Comparison of ENCODE assay signal across 32 cellular contexts in the genomic region with DNA sequence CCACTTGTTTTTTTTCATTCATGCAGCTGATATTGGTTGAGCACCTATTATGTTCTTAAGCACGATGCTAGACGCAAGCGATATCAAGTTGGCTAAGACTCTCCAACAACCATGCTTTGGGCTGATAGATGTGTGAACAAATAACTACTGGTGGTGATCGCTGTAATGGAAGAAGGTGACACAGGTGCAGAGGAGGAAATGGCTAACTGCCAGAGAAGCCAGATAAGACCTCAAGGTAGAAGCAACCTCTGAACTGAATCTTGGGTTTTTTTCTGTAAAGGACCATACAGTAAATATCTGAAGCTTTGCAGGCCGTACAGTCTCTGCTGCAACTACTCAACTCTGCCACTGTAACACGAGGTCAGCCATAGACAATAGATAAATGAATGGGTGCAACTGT.
"Had no signal": no experiment of that assay in that cellular context is flagged by ENCODE, and none has a peak within 500 bp of the region (broad histone marks: within the 10 kb centered on the region; RNA-seq: fewer than 3 reads in every experiment).

No MANE protein-coding gene starts in this region.

- H3K27ac Mint-ChIP-seq: activated CD4-positive, alpha-beta memory T cell treated with anti-CD3 and anti-CD28 coated beads for 36 hours; activated CD4-positive, alpha-beta T cell treated with anti-CD3 and anti-CD28 coated beads for 36 hours; activated CD4-positive, alpha-beta T cell treated with anti-CD3 and anti-CD28 coated beads, Interleukin-2, amount 10 ng/mL, durations not matched to agents 24 days and 14 days; activated CD8-positive, alpha-beta memory T cell treated with anti-CD3 and anti-CD28 coated beads, Interleukin-2, amount 10 ng/mL, durations not matched to agents 7 days and 5 days; activated CD8-positive, alpha-beta T cell treated with anti-CD3 and anti-CD28 coated beads, Interleukin-2, amount 10 ng/mL, durations not matched to agents 7 days and 5 days; activated naive CD4-positive, alpha-beta T cell treated with anti-CD3 and anti-CD28 coated beads, Interleukin-2, amount 10 ng/mL, durations not matched to agents 7 days and 5 days; activated naive CD4-positive, alpha-beta T cell treated with anti-CD3 and anti-CD28 coated beads, Interleukin-2, amount 50 U/mL, for 72 hours; activated naive CD8-positive, alpha-beta T cell treated with anti-CD3 and anti-CD28 coated beads, Interleukin-2, amount 10 ng/mL, durations not matched to agents 7 days and 5 days; activated T-cell treated with anti-CD3 and anti-CD28 coated beads, Interleukin-2, amount 50 U/mL, for 24 hours; activated T-cell treated with anti-CD3 and anti-CD28 coated beads, Interleukin-2, amount 50 U/mL, for 72 hours; endodermal cell had no signal

- H3K4me1 Mint-ChIP-seq: activated CD4-positive, alpha-beta T cell treated with anti-CD3 and anti-CD28 coated beads for 36 hours; activated CD4-positive, alpha-beta T cell treated with anti-CD3 and anti-CD28 coated beads, Interleukin-2, amount 10 ng/mL, durations not matched to agents 24 days and 14 days; activated CD8-positive, alpha-beta memory T cell treated with anti-CD3 and anti-CD28 coated beads, Interleukin-2, amount 10 ng/mL, durations not matched to agents 7 days and 5 days; activated naive CD4-positive, alpha-beta T cell treated with anti-CD3 and anti-CD28 coated beads, Interleukin-2, amount 10 ng/mL, durations not matched to agents 7 days and 5 days; activated naive CD8-positive, alpha-beta T cell treated with anti-CD3 and anti-CD28 coated beads, Interleukin-2, amount 10 ng/mL, durations not matched to agents 7 days and 5 days had no signal

- H3K9me3 Mint-ChIP-seq: activated CD4-positive, alpha-beta memory T cell treated with anti-CD3 and anti-CD28 coated beads for 36 hours; activated CD4-positive, alpha-beta T cell treated with anti-CD3 and anti-CD28 coated beads, Interleukin-2, amount 10 ng/mL, durations not matched to agents 24 days and 14 days; activated naive CD4-positive, alpha-beta T cell treated with anti-CD3 and anti-CD28 coated beads, Interleukin-2, amount 10 ng/mL, durations not matched to agents 7 days and 5 days; activated naive CD8-positive, alpha-beta T cell treated with anti-CD3 and anti-CD28 coated beads, Interleukin-2, amount 10 ng/mL, durations not matched to agents 7 days and 5 days; activated T-cell treated with anti-CD3 and anti-CD28 coated beads, Interleukin-2, amount 50 U/mL, for 24 hours; activated T-cell treated with anti-CD3 and anti-CD28 coated beads, Interleukin-2, amount 50 U/mL, for 72 hours; endodermal cell had no signal

- H3K36me3 Mint-ChIP-seq: activated CD4-positive, alpha-beta memory T cell treated with anti-CD3 and anti-CD28 coated beads for 36 hours; activated CD8-positive, alpha-beta memory T cell treated with anti-CD3 and anti-CD28 coated beads, Interleukin-2, amount 10 ng/mL, durations not matched to agents 7 days and 5 days; activated naive CD4-positive, alpha-beta T cell treated with anti-CD3 and anti-CD28 coated beads, Interleukin-2, amount 10 ng/mL, durations not matched to agents 7 days and 5 days; activated naive CD4-positive, alpha-beta T cell treated with anti-CD3 and anti-CD28 coated beads, Interleukin-2, amount 50 U/mL, for 72 hours; activated naive CD8-positive, alpha-beta T cell treated with anti-CD3 and anti-CD28 coated beads, Interleukin-2, amount 10 ng/mL, durations not matched to agents 7 days and 5 days had no signal

- H3K36me3 ChIP-seq: ascending aorta, brain microvascular endothelial cell, esophagus muscularis mucosa, gastrocnemius medialis, heart left ventricle had no signal

- H3K4me3 ChIP-seq: ascending aorta, esophagus muscularis mucosa, gastrocnemius medialis, heart left ventricle had no signal

- FAIRE-seq: bronchial epithelial cell, colon had no signal

- H3K4me1 ChIP-seq: ascending aorta, esophagus muscularis mucosa, foreskin keratinocyte, gastrocnemius medialis, heart left ventricle had no signal

- H3K27ac ChIP-seq: ascending aorta, brain microvascular endothelial cell, esophagus muscularis mucosa, foreskin keratinocyte, gastrocnemius medialis, heart left ventricle had no signal

- DNase-seq: activated CD4-positive, alpha-beta memory T cell treated with anti-CD3 and anti-CD28 coated beads for 36 hours; activated CD4-positive, alpha-beta T cell treated with anti-CD3 and anti-CD28 coated beads for 36 hours; activated CD4-positive, alpha-beta T cell treated with anti-CD3 and anti-CD28 coated beads, Interleukin-2, amount 10 ng/mL, durations not matched to agents 24 days and 14 days; activated CD4-positive, CD25-positive, alpha-beta regulatory T cell; activated CD4-positive, CD25-positive, alpha-beta regulatory T cell treated with anti-CD3 and anti-CD28 coated beads, Interleukin-2, amount 50 U/mL, for 72 hours; activated CD8-positive, alpha-beta memory T cell treated with anti-CD3 and anti-CD28 coated beads, Interleukin-2, amount 10 ng/mL, durations not matched to agents 7 days and 5 days; activated CD8-positive, alpha-beta memory T cell treated with anti-CD3 and anti-CD28 coated beads, Interleukin-2, amount 50 U/mL, for 4 hours; activated CD8-positive, alpha-beta T cell treated with anti-CD3 and anti-CD28 coated beads, Interleukin-2, amount 10 ng/mL, durations not matched to agents 7 days and 5 days; activated gamma-delta T cell; activated naive CD4-positive, alpha-beta T cell; activated naive CD4-positive, alpha-beta T cell treated with anti-CD3 and anti-CD28 coated beads, Interleukin-2, amount 10 ng/mL, durations not matched to agents 7 days and 5 days; activated naive CD8-positive, alpha-beta T cell treated with anti-CD3 and anti-CD28 coated beads, Interleukin-2, amount 10 ng/mL, durations not matched to agents 7 days and 5 days; activated T-cell treated with anti-CD3 and anti-CD28 coated beads for 4 hours; activated T-cell treated with anti-CD3 and anti-CD28 coated beads, Interleukin-2, amount 50 U/mL, for 24 hours; activated T-cell treated with anti-CD3 and anti-CD28 coated beads, Interleukin-2, amount 50 U/mL, for 72 hours; brain microvascular endothelial cell; caudate nucleus; cortex of kidney; dermis blood vessel endothelial cell; effector CD8-positive, alpha-beta T cell; endodermal cell; erythroblast; foreskin keratinocyte; gastrocnemius medialis; glutamatergic neuron; heart left ventricle; T-helper 2 cell had no signal

- H3K4me3 Mint-ChIP-seq: activated CD4-positive, alpha-beta memory T cell treated with anti-CD3 and anti-CD28 coated beads for 36 hours; activated CD4-positive, alpha-beta T cell treated with anti-CD3 and anti-CD28 coated beads for 36 hours; activated CD4-positive, alpha-beta T cell treated with anti-CD3 and anti-CD28 coated beads, Interleukin-2, amount 10 ng/mL, durations not matched to agents 24 days and 14 days; activated CD8-positive, alpha-beta memory T cell treated with anti-CD3 and anti-CD28 coated beads, Interleukin-2, amount 10 ng/mL, durations not matched to agents 7 days and 5 days; activated CD8-positive, alpha-beta T cell treated with anti-CD3 and anti-CD28 coated beads, Interleukin-2, amount 10 ng/mL, durations not matched to agents 7 days and 5 days; activated naive CD4-positive, alpha-beta T cell treated with anti-CD3 and anti-CD28 coated beads, Interleukin-2, amount 10 ng/mL, durations not matched to agents 7 days and 5 days; activated naive CD8-positive, alpha-beta T cell treated with anti-CD3 and anti-CD28 coated beads, Interleukin-2, amount 10 ng/mL, durations not matched to agents 7 days and 5 days; activated T-cell treated with anti-CD3 and anti-CD28 coated beads, Interleukin-2, amount 50 U/mL, for 24 hours; activated T-cell treated with anti-CD3 and anti-CD28 coated beads, Interleukin-2, amount 50 U/mL, for 72 hours; endodermal cell had no signal

- H3K27me3 ChIP-seq: ascending aorta had no signal

- ATAC-seq: activated CD4-positive, alpha-beta T cell treated with anti-CD3 and anti-CD28 coated beads for 36 hours; activated CD8-positive, alpha-beta memory T cell treated with anti-CD3 and anti-CD28 coated beads, Interleukin-2, amount 10 ng/mL, durations not matched to agents 7 days and 5 days; activated CD8-positive, alpha-beta T cell treated with anti-CD3 and anti-CD28 coated beads, Interleukin-2, amount 10 ng/mL, durations not matched to agents 7 days and 5 days; activated naive CD4-positive, alpha-beta T cell treated with anti-CD3 and anti-CD28 coated beads, Interleukin-2, amount 50 U/mL, for 72 hours; activated T-cell treated with anti-CD3 and anti-CD28 coated beads, Interleukin-2, amount 50 U/mL, for 72 hours; foreskin keratinocyte; gastrocnemius medialis; heart left ventricle had no signal

- H3K9me3 ChIP-seq: ascending aorta, esophagus muscularis mucosa, gastrocnemius medialis, heart left ventricle had no signal
